In the genomic region with DNA sequence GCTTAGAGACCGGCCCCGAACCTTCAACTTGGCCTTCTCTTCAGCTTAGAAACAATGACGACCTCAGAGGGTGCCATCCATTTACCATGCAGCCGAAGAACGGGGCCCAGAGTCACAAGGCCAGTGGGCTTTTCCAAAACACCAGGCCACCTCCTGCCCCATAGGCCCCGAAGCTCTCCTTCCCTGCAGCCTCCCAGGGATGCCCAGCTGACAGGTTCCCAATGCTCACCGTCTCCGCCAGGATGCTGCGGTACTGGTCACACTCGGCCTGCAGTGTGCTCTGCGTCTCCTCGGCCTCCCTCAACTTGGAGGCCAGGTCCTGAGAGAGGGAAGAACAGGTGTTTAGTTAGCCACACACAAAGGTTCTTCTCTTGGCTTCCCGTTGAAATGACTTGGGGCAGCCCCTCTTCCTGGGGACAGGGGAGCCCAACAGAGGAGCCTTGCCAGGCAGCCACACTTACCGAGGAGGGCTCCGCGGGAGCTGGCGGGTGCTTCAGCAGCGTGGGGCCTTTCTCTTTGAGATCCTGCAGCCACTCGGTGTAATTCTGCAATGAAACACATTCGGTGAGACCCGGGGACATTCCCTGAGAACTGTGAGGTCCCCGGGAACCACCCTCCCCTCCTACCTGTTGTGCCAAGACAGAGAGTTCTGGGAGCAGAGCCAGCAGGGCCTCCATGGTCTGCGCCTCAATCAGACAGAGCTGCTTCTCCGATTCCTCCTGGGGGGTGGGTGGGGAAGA, we compare ENCODE assay signal across 2 cellular contexts.
TF ChIP-seq lines count a peak whose summit lies in the region.

No MANE protein-coding gene starts in this region.

TF ChIP-seq in SK-N-SH, 30 proteins besides CTCF, POLR2A, EP300 and RAD21 (continued from another document):
- TF ChIP-seq USF2 (IDR thresholded peaks at IDR 0.05; ENCODE audit: borderline replicate concordance, low read depth, low read length) (no peak), JUND (IDR thresholded peaks at IDR 0.05) (no peak), SMC3 (IDR thresholded peaks at IDR 0.05; ENCODE audit: low read depth, low read length) (no peak), TEAD4 (IDR thresholded peaks at IDR 0.05; ENCODE audit: borderline replicate concordance, insufficient read depth) (no peak), TAF1 (IDR thresholded peaks at IDR 0.05; ENCODE audit: borderline replicate concordance, low read depth, low read length) (no peak), FOXM1 (IDR thresholded peaks at IDR 0.05; ENCODE audit: low read depth) (no peak), POLR2AphosphoS5 (IDR thresholded peaks at IDR 0.05; ENCODE audit: low read depth, low read length) (no peak), PBX3 (IDR thresholded peaks at IDR 0.05) (no peak), NFIC (IDR thresholded peaks at IDR 0.05; ENCODE audit: borderline replicate concordance) (no peak)
- TF ChIP-seq, protein P1, sequence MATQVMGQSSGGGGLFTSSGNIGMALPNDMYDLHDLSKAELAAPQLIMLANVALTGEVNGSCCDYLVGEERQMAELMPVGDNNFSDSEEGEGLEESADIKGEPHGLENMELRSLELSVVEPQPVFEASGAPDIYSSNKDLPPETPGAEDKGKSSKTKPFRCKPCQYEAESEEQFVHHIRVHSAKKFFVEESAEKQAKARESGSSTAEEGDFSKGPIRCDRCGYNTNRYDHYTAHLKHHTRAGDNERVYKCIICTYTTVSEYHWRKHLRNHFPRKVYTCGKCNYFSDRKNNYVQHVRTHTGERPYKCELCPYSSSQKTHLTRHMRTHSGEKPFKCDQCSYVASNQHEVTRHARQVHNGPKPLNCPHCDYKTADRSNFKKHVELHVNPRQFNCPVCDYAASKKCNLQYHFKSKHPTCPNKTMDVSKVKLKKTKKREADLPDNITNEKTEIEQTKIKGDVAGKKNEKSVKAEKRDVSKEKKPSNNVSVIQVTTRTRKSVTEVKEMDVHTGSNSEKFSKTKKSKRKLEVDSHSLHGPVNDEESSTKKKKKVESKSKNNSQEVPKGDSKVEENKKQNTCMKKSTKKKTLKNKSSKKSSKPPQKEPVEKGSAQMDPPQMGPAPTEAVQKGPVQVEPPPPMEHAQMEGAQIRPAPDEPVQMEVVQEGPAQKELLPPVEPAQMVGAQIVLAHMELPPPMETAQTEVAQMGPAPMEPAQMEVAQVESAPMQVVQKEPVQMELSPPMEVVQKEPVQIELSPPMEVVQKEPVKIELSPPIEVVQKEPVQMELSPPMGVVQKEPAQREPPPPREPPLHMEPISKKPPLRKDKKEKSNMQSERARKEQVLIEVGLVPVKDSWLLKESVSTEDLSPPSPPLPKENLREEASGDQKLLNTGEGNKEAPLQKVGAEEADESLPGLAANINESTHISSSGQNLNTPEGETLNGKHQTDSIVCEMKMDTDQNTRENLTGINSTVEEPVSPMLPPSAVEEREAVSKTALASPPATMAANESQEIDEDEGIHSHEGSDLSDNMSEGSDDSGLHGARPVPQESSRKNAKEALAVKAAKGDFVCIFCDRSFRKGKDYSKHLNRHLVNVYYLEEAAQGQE (IDR thresholded peaks at IDR 0.05; ENCODE audit: low read depth, low read length) = no peak

TF ChIP-seq in SK-N-SH treated with all-trans-retinoic acid at 6 μM for 48 hours, 23 proteins besides CTCF, POLR2A, EP300 and RAD21 (continued from another document):
- TF ChIP-seq, protein P2, sequence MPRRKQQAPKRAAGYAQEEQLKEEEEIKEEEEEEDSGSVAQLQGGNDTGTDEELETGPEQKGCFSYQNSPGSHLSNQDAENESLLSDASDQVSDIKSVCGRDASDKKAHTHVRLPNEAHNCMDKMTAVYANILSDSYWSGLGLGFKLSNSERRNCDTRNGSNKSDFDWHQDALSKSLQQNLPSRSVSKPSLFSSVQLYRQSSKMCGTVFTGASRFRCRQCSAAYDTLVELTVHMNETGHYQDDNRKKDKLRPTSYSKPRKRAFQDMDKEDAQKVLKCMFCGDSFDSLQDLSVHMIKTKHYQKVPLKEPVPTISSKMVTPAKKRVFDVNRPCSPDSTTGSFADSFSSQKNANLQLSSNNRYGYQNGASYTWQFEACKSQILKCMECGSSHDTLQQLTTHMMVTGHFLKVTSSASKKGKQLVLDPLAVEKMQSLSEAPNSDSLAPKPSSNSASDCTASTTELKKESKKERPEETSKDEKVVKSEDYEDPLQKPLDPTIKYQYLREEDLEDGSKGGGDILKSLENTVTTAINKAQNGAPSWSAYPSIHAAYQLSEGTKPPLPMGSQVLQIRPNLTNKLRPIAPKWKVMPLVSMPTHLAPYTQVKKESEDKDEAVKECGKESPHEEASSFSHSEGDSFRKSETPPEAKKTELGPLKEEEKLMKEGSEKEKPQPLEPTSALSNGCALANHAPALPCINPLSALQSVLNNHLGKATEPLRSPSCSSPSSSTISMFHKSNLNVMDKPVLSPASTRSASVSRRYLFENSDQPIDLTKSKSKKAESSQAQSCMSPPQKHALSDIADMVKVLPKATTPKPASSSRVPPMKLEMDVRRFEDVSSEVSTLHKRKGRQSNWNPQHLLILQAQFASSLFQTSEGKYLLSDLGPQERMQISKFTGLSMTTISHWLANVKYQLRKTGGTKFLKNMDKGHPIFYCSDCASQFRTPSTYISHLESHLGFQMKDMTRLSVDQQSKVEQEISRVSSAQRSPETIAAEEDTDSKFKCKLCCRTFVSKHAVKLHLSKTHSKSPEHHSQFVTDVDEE (CRISPR knock-in tag; IDR thresholded peaks at IDR 0.05) = no peak
- TF ChIP-seq PPARA (CRISPR knock-in tag; IDR thresholded peaks at IDR 0.05; ENCODE audit: borderline replicate concordance) (no peak), CSRNP3 (CRISPR knock-in tag; IDR thresholded peaks at IDR 0.05) (no peak), ZFP30 (CRISPR knock-in tag; IDR thresholded peaks at IDR 0.05) (no peak), ZFP3 (CRISPR knock-in tag; IDR thresholded peaks at IDR 0.05) (no peak), OSR1 (CRISPR knock-in tag; IDR thresholded peaks at IDR 0.05) (no peak), CSDC2 (CRISPR knock-in tag; IDR thresholded peaks at IDR 0.05) (no peak), CREB5 (CRISPR knock-in tag; IDR thresholded peaks at IDR 0.05; ENCODE audit: low read depth) (no peak), GLIS3 (CRISPR knock-in tag; IDR thresholded peaks at IDR 0.05) (no peak), ZNF8 (CRISPR knock-in tag; IDR thresholded peaks at IDR 0.05) (no peak), BACH2 (CRISPR knock-in tag; IDR thresholded peaks at IDR 0.05; ENCODE audit: borderline replicate concordance) (no peak), TOX (CRISPR knock-in tag; IDR thresholded peaks at IDR 0.05; ENCODE audit: borderline replicate concordance) (no peak)
- TF ChIP-seq, protein P3, sequence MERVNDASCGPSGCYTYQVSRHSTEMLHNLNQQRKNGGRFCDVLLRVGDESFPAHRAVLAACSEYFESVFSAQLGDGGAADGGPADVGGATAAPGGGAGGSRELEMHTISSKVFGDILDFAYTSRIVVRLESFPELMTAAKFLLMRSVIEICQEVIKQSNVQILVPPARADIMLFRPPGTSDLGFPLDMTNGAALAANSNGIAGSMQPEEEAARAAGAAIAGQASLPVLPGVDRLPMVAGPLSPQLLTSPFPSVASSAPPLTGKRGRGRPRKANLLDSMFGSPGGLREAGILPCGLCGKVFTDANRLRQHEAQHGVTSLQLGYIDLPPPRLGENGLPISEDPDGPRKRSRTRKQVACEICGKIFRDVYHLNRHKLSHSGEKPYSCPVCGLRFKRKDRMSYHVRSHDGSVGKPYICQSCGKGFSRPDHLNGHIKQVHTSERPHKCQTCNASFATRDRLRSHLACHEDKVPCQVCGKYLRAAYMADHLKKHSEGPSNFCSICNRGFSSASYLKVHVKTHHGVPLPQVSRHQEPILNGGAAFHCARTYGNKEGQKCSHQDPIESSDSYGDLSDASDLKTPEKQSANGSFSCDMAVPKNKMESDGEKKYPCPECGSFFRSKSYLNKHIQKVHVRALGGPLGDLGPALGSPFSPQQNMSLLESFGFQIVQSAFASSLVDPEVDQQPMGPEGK (CRISPR knock-in tag; IDR thresholded peaks at IDR 0.05; ENCODE audit: borderline replicate concordance) = no peak
TF ChIP-seq in SK-N-SH treated with all-trans-retinoic acid at 6 μM for 48 hours: peak in this region for 0.
